In genomic region chr9:25129537-25129936, GRCh38 we compare ENCODE assay signal across 27 cellular contexts.
"Had no signal": no experiment of that assay in that cellular context is flagged by ENCODE, and none has a peak within 500 bp of the region (broad histone marks: within the 10 kb centered on the region; RNA-seq: fewer than 3 reads in every experiment).

No MANE protein-coding gene starts in this region.

- H3K36me3 ChIP-seq: left ventricle myocardium inferior, ovary, right atrium auricular region, right lobe of liver, tibial nerve, uterus had no signal

- H3K9me3 ChIP-seq: ovary, right atrium auricular region, right lobe of liver, tibial nerve, uterus had no signal

- DNase-seq: hypothalamus; immature natural killer cell; kidney; left colon; left ventricle myocardium inferior; mesendoderm; naive B cell; natural killer cell; nephron progenitor cell; ovary; right lobe of liver; stimulated activated CD4-positive, alpha-beta T cell treated with anti-CD3 and anti-CD28 coated beads, Interleukin-1b, Interleukin-23, amount 100 ng/mL, for 48 hours; stimulated activated CD4-positive, alpha-beta T cell treated with anti-CD3 and anti-CD28 coated beads, Interleukin-2, amount 100 ng/mL, for 48 hours; stimulated activated CD4-positive, alpha-beta T cell treated with anti-CD3 and anti-CD28 coated beads, Interleukin-4, amount 100 ng/mL, for 4 hours; stimulated activated CD8-positive, alpha-beta memory T cell treated with anti-CD3 and anti-CD28 coated beads, Interleukin-4, amount 100 ng/mL, for 48 hours; stimulated activated naive CD4-positive, alpha-beta T cell treated with Interleukin-2 at 50 U/mL for 16 hours; stimulated activated naive CD8-positive, alpha-beta T cell treated with anti-CD3 and anti-CD28 coated beads, Interleukin-15, amount 100 ng/mL, for 72 hours; substantia nigra; uterus had no signal

- H3K36me3 Mint-ChIP-seq: immature natural killer cell; mesothelial cell of epicardium; naive B cell; stimulated activated memory B cell treated with anti-CD40 and anti-IgM and Interleukin-4, amounts not matched to agents 10 μg/mL and 1 μg/mL and 100 μg/mL, for 72 hours; type B pancreatic cell had no signal

- H3K4me1 Mint-ChIP-seq: immature natural killer cell; mesothelial cell of epicardium; naive B cell; natural killer cell; nephron progenitor cell; stimulated activated memory B cell treated with anti-CD40 and anti-IgM and Interleukin-4, amounts not matched to agents 10 μg/mL and 1 μg/mL and 100 μg/mL, for 72 hours; stimulated activated naive CD8-positive, alpha-beta T cell treated with anti-CD3 and anti-CD28 coated beads, Interleukin-15, amount 100 ng/mL, for 72 hours had no signal

- H3K27ac Mint-ChIP-seq: immature natural killer cell; mesothelial cell of epicardium; naive B cell; natural killer cell; nephron progenitor cell; progenitor cell of endocrine pancreas; stimulated activated memory B cell treated with anti-CD40 and anti-IgM and Interleukin-4, amounts not matched to agents 10 μg/mL and 1 μg/mL and 100 μg/mL, for 72 hours; stimulated activated naive CD8-positive, alpha-beta T cell treated with anti-CD3 and anti-CD28 coated beads, Interleukin-15, amount 100 ng/mL, for 72 hours; type B pancreatic cell had no signal

- H3K27me3 Mint-ChIP-seq: naive B cell; progenitor cell of endocrine pancreas; stimulated activated memory B cell treated with anti-CD40 and anti-IgM and Interleukin-4, amounts not matched to agents 10 μg/mL and 1 μg/mL and 100 μg/mL, for 72 hours; stimulated activated naive CD8-positive, alpha-beta T cell treated with anti-CD3 and anti-CD28 coated beads, Interleukin-15, amount 100 ng/mL, for 72 hours; type B pancreatic cell had no signal

- H3K27me3 ChIP-seq: ovary, right atrium auricular region, right lobe of liver, tibial nerve, uterus had no signal

- H3K9me3 Mint-ChIP-seq: mesothelial cell of epicardium, nephron progenitor cell, type B pancreatic cell had no signal

- H3K4me3 ChIP-seq: left ventricle myocardium inferior, lung, ovary, right atrium auricular region, right lobe of liver, smooth muscle cell, tibial nerve, uterus had no signal

- H3K4me3 Mint-ChIP-seq: immature natural killer cell; mesothelial cell of epicardium; naive B cell; natural killer cell; nephron progenitor cell; stimulated activated memory B cell treated with anti-CD40 and anti-IgM and Interleukin-4, amounts not matched to agents 10 μg/mL and 1 μg/mL and 100 μg/mL, for 72 hours; stimulated activated naive CD8-positive, alpha-beta T cell treated with anti-CD3 and anti-CD28 coated beads, Interleukin-15, amount 100 ng/mL, for 72 hours; type B pancreatic cell had no signal

- H3K4me1 ChIP-seq: left ventricle myocardium inferior, right atrium auricular region, right lobe of liver, tibial nerve, uterus had no signal

- H3K27ac ChIP-seq: left ventricle myocardium inferior, ovary, right atrium auricular region, right lobe of liver, tibial nerve, uterus had no signal

- H3K4me2 ChIP-seq: smooth muscle cell had no signal
